26 cellular contexts compared by ENCODE assay signal in genomic region chr3:133369041-133369440, GRCh38. TPM values are rescaled to one million over a fixed set of nuclear protein-coding genes. Genes with fewer than 3 reads are reported as not detected.
DNase-seq lines count a peak whose midpoint lies in the region; FAIRE-seq and TF ChIP-seq lines count a peak whose summit lies in the region.
"Had no signal": no experiment of that assay in that cellular context is flagged by ENCODE, and none has a peak within 500 bp of the region (broad histone marks: within the 10 kb centered on the region; RNA-seq: fewer than 3 reads in every experiment).

No MANE protein-coding gene starts in this region.

- H3K36me3 Mint-ChIP-seq in endodermal cell (ENCODE audit: low read depth), result no peaks in the 10 kb centered on the region
- no peaks in the 10 kb centered on the region for H3K36me3 Mint-ChIP-seq in neural crest cell (ENCODE audit: low read depth)
- no peaks in the 10 kb centered on the region for H3K36me3 Mint-ChIP-seq in progenitor cell of endocrine pancreas (ENCODE audit: insufficient read depth)
- H3K36me3 Mint-ChIP-seq: CD8-positive, alpha-beta T cell had no signal

- H3K9me3 ChIP-seq in endodermal cell (ENCODE audit: control insufficient read depth, low read length) (no peaks in the 10 kb centered on the region), prostate gland (no peaks in the 10 kb centered on the region), ovary (no peaks in the 10 kb centered on the region)
- H3K9me3 ChIP-seq: BLaER1, Caco-2 had no signal

- intact Hi-C loops in prostate gland (cut with DNase I) (no loop called here), ovary (cut with DNase I) (no loop called here)

- DNase-seq in D721Med (ENCODE audit: insufficient read length, low spot score) (no peak), endodermal cell (peak; percentile 24), neural crest cell (ENCODE audit: low read depth, low spot score) (no peak), progenitor cell of endocrine pancreas (ENCODE audit: low spot score, unreplicated experiment) (no peak), dedifferentiated amniotic fluid mesenchymal stem cell (ENCODE audit: extremely low spot score) (no peak), prostate gland (ENCODE audit: low spot score) (no peak), NCI-H446 treated with DMSO at 0.1 percent for 48 hours (lab: John Stamatoyannopoulos, UW) (no peak), ovary (no peak)
- DNase-seq: Caco-2; CD4-positive, CD25-positive, alpha-beta regulatory T cell; CD8-positive, alpha-beta T cell; DMS 273 treated with DMSO at 0.1 percent for 48 hours; DMS79; EL; GF-D8; H9 had no signal

- H3K27ac ChIP-seq in endodermal cell (ENCODE audit: low read depth, low read length), result no peak overlapping the region
- no peak overlapping the region for H3K27ac ChIP-seq in prostate gland
- no peak overlapping the region for H3K27ac ChIP-seq in ovary
- H3K27ac ChIP-seq: 22Rv1, BLaER1, C4-2B had no signal

- H3K9me3 Mint-ChIP-seq in endodermal cell (no peaks in the 10 kb centered on the region), neural crest cell (no peaks in the 10 kb centered on the region), progenitor cell of endocrine pancreas (ENCODE audit: low read depth) (no peaks in the 10 kb centered on the region)
- H3K9me3 Mint-ChIP-seq: CD4-positive, CD25-positive, alpha-beta regulatory T cell; CD8-positive, alpha-beta T cell; GM23338; H9 had no signal

- no peaks in the 10 kb centered on the region for H3K27me3 ChIP-seq in endodermal cell (ENCODE audit: control insufficient read depth, insufficient read depth, low read length, poor library complexity, severe bottlenecking)
- no peaks in the 10 kb centered on the region for H3K27me3 ChIP-seq in prostate gland (replicated peaks; ENCODE audit: insufficient read depth)
- no peaks in the 10 kb centered on the region for H3K27me3 ChIP-seq in ovary
- H3K27me3 ChIP-seq: BLaER1 had no signal

- no peaks in the 10 kb centered on the region for H3K36me3 ChIP-seq in endodermal cell (ENCODE audit: control insufficient read depth, insufficient read depth, low read length)
- H3K36me3 ChIP-seq in prostate gland, result no peaks in the 10 kb centered on the region
- H3K36me3 ChIP-seq in ovary, result no peaks in the 10 kb centered on the region
- H3K36me3 ChIP-seq: BLaER1 had no signal

- TF ChIP-seq CTCF in D721Med (IDR thresholded peaks at IDR 0.05; ENCODE audit: insufficient read depth, missing control alignments) (no peak), endodermal cell (conservative IDR thresholded peaks at IDR 0.05) (no peak), neural crest cell (conservative IDR thresholded peaks at IDR 0.05) (no peak), progenitor cell of endocrine pancreas (IDR thresholded peaks at IDR 0.05; ENCODE audit: unreplicated experiment) (no peak), prostate gland (IDR thresholded peaks at IDR 0.05) (no peak), ovary (IDR thresholded peaks at IDR 0.05) (no peak)

- H3K4me1 Mint-ChIP-seq in endodermal cell, result peaks cover 20% of the 10 kb centered on the region
- peaks cover 6% of the 10 kb centered on the region for H3K4me1 Mint-ChIP-seq in neural crest cell
- no peaks in the 10 kb centered on the region for H3K4me1 Mint-ChIP-seq in progenitor cell of endocrine pancreas (ENCODE audit: low read depth)
- H3K4me1 Mint-ChIP-seq: B cell; CD4-positive, CD25-positive, alpha-beta regulatory T cell had no signal

- H3K27me3 Mint-ChIP-seq in endodermal cell (ENCODE audit: insufficient read depth) (peaks cover 2% of the 10 kb centered on the region), neural crest cell (ENCODE audit: low read depth) (no peaks in the 10 kb centered on the region), progenitor cell of endocrine pancreas (no peaks in the 10 kb centered on the region)
- H3K27me3 Mint-ChIP-seq: CD4-positive, CD25-positive, alpha-beta regulatory T cell had no signal

- no peak overlapping the region for H3K4me3 Mint-ChIP-seq in endodermal cell
- H3K4me3 Mint-ChIP-seq in neural crest cell, result no peak overlapping the region
- H3K4me3 Mint-ChIP-seq in progenitor cell of endocrine pancreas (ENCODE audit: low read depth), result no peak overlapping the region
- H3K4me3 Mint-ChIP-seq: B cell; CD4-positive, CD25-positive, alpha-beta regulatory T cell; CD8-positive, alpha-beta T cell; GM23338; H9 had no signal

- TF ChIP-seq POLR2A in prostate gland (IDR thresholded peaks at IDR 0.05) (no peak), ovary (IDR thresholded peaks at IDR 0.05) (no peak)

- H3K27ac Mint-ChIP-seq in endodermal cell (peak overlapping the region; percentile 64), neural crest cell (ENCODE audit: unreplicated experiment) (peak overlapping the region; percentile 21), progenitor cell of endocrine pancreas (peak overlapping the region; percentile 75)
- H3K27ac Mint-ChIP-seq: B cell; CD8-positive, alpha-beta T cell; GM23338 had no signal

- FAIRE-seq in D721Med (lab: Jason Lieb, UNC), result peak; percentile 11
- FAIRE-seq: A204.1, GM12891, GM18507 had no signal

- H3K4me1 ChIP-seq in endodermal cell (ENCODE audit: control insufficient read depth, insufficient read depth, low read length) (no peaks in the 10 kb centered on the region), prostate gland (replicated peaks) (no peaks in the 10 kb centered on the region), ovary (ENCODE audit: insufficient read depth) (no peaks in the 10 kb centered on the region)
- H3K4me1 ChIP-seq: BLaER1, Caco-2 had no signal

- WGBS in endodermal cell (ENCODE audit: insufficient coverage in 1 of 2, insufficient read length in 1 of 2), 2 experiments, result 88 to 90% methylated on average over 10 of the region's 10 CpGs
- WGBS in prostate gland, result 76% methylated on average over 10 of the region's 10 CpGs
- WGBS in ovary, 3 donors, result 67 to 73% (median 71%) methylated on average over 10 of the region's 10 CpGs

- H3K4me3 ChIP-seq in endodermal cell (ENCODE audit: low read length), result no peak overlapping the region
- H3K4me3 ChIP-seq in prostate gland, result no peak overlapping the region
- no peak overlapping the region for H3K4me3 ChIP-seq in ovary
- H3K4me3 ChIP-seq: BLaER1, GM23338 had no signal

- no peak for TF ChIP-seq EP300 in ovary (IDR thresholded peaks at IDR 0.05)

- no peak overlapping the region for H3K9ac ChIP-seq in endodermal cell (ENCODE audit: extremely low read depth, low read length, poor library complexity, severe bottlenecking)
- H3K9ac ChIP-seq: BLaER1 had no signal

RNA-seq across cellular contexts. Expression of gene BFSP2, which starts 30.8 kb away (rescaled TPM):
- not detected for total RNA-seq in endodermal cell
- not detected for polyA plus RNA-seq in endodermal cell (2013, experiment 1 of 2)
- polyA plus RNA-seq in endodermal cell (2013, experiment 2 of 2), result not detected
- total RNA-seq in neural crest cell, result not detected in 2 replicates
- not detected in 2 replicates for total RNA-seq in progenitor cell of endocrine pancreas
- not detected for total RNA-seq in prostate gland
- not detected for total RNA-seq in ovary
- polyA plus RNA-seq in ovary, result not detected
- total RNA-seq: Caco-2; CD8-positive, alpha-beta T cell; GM23338; H4; H9 had no signal
- polyA plus RNA-seq: AG04450, GM23338 had no signal

Comparison
In these comparisons a context has a peak if more than half of its experiments do, and no peak if none do; other contexts are left out.
1. H3K27ac Mint-ChIP-seq: peak in every context shown above with its lines; median percentile 75 in progenitor cell of endocrine pancreas; 64 in endodermal cell; 21 in neural crest cell.